In the genomic region with DNA sequence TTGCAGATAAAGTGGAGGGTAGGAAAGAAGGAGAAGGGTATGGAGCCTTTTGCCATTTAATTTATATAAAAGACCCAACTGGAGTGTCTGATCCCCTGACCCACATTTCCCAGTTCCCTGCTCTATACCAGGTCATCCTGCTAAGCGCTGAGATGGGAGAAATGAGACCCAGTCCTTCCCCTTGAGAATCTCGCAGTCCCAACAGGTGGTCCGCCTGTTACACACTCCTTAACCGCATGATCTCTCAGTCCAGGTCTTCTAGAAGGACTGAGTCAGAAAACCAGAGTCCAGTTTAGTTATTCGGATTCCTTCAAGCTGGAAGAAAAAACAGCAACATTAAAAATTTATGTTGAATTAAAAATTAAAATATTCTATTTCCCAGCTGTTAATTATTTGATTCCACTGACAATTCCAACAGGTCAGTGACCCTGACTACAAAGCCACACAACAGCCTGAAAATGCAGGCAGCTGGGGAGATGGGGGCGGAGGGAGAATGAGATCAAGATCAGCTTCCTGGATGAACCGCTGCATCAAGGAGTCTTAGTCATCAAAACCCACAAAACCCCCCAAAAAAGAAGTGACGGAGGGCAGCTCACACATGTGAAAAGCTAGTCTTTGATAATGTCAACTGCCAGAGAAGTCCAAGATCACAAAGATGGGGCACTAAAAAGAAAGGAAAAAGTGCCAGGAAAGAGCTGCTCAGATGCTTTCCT, we compare ENCODE assay signal across 15 cellular contexts. TPM values are rescaled to one million over a fixed set of nuclear protein-coding genes. Genes with fewer than 3 reads are reported as not detected.
A peak's percentile ranks its signal among the peaks of the same experiment; 100 is the strongest.
DNase-seq lines count a peak whose midpoint lies in the region; ATAC-seq and TF ChIP-seq lines count a peak whose summit lies in the region.
"Had no signal": no experiment of that assay in that cellular context is flagged by ENCODE, and none has a peak within 500 bp of the region (broad histone marks: within the 10 kb centered on the region; RNA-seq: fewer than 3 reads in every experiment).

No MANE protein-coding gene starts in this region.

- H3K27ac ChIP-seq in HEK293 (ENCODE audit: extremely low read depth, low read depth, low read length), result no peak overlapping the region
- H3K27ac ChIP-seq: left lung, skin epidermis had no signal

- no peak overlapping the region for H3K27ac Mint-ChIP-seq in activated CD4-positive, alpha-beta memory T cell treated with anti-CD3 and anti-CD28 coated beads, Interleukin-2, amount 10 ng/mL, durations not matched to agents 7 days and 5 days
- H3K27ac Mint-ChIP-seq in naive thymus-derived CD8-positive, alpha-beta T cell, result no peak overlapping the region

- no peaks in the 10 kb centered on the region for H3K9me3 ChIP-seq in HEK293 (ENCODE audit: control insufficient read depth, insufficient read depth, low read depth, low read length)
- H3K9me3 ChIP-seq: left lung had no signal

- peaks cover under 1% of the 10 kb centered on the region; the same call in 1 of the 2 replicates for H3K4me1 ChIP-seq in HEK293 (ENCODE audit: control insufficient read depth, insufficient read depth, low read length)

- H3K4me1 Mint-ChIP-seq in activated CD4-positive, alpha-beta memory T cell treated with anti-CD3 and anti-CD28 coated beads, Interleukin-2, amount 10 ng/mL, durations not matched to agents 7 days and 5 days, result peaks cover 10% of the 10 kb centered on the region
- H3K4me1 Mint-ChIP-seq in naive thymus-derived CD8-positive, alpha-beta T cell, result peaks cover 2 to 13% (median 12%) of the 10 kb centered on the region in 4 donors

- H3K4me3 ChIP-seq in HEK293 (ENCODE audit: low read depth, low read length), result no peak overlapping the region
- H3K4me3 ChIP-seq: left lung, skin epidermis had no signal

- CTCF ChIA-PET in HEK293 (lab: Yijun Ruan, JAX), result interaction anchor here (0.6 to 1.5 kb wide), 7 partner anchors 16 to 566 kb away, joined by 3 to 11 read pairs (median 4); no protein-coding TSS in a partner anchor
- CTCF ChIA-PET in activated CD4-positive, alpha-beta memory T cell treated with anti-CD3 and anti-CD28 coated beads, Interleukin-2, amount 10 ng/mL, durations not matched to agents 7 days and 5 days (lab: Charles Lee), result interaction anchor here (1.4 kb wide), 1 partner anchor 11 kb away, joined by 10 read pairs; no protein-coding TSS in a partner anchor

- no peaks in the 10 kb centered on the region for H3K36me3 Mint-ChIP-seq in activated CD4-positive, alpha-beta memory T cell treated with anti-CD3 and anti-CD28 coated beads, Interleukin-2, amount 10 ng/mL, durations not matched to agents 7 days and 5 days (ENCODE audit: low read depth)
- H3K36me3 Mint-ChIP-seq in naive thymus-derived CD8-positive, alpha-beta T cell, result peaks cover 0 to 4% (median 3%) of the 10 kb centered on the region in 3 donors

- H3K4me3 Mint-ChIP-seq in activated CD4-positive, alpha-beta memory T cell treated with anti-CD3 and anti-CD28 coated beads, Interleukin-2, amount 10 ng/mL, durations not matched to agents 7 days and 5 days, result no peak overlapping the region
- peak overlapping the region in 2 of 10 donors; percentile 19 to 30 for H3K4me3 Mint-ChIP-seq in naive thymus-derived CD8-positive, alpha-beta T cell
- H3K4me3 Mint-ChIP-seq: neural crest cell had no signal

- POLR2A ChIA-PET in HEK293 (lab: Yijun Ruan, JAX), result no interaction called here
- POLR2A ChIA-PET in activated CD4-positive, alpha-beta memory T cell treated with anti-CD3 and anti-CD28 coated beads, Interleukin-2, amount 10 ng/mL, durations not matched to agents 7 days and 5 days (lab: Charles Lee), result no interaction called here
- POLR2A ChIA-PET in naive thymus-derived CD8-positive, alpha-beta T cell (lab: Charles Lee), result no interaction called here

- no peaks in the 10 kb centered on the region for H3K36me3 ChIP-seq in HEK293 (ENCODE audit: control insufficient read depth in 2 of 2, insufficient read depth in 1 of 2, low read length in 2 of 2)
- H3K36me3 ChIP-seq: left lung had no signal

- TF ChIP-seq CTCF in HEK293 (tag by site-specific recombination; IDR thresholded peaks at IDR 0.05), result no peak

- H3K27me3 Mint-ChIP-seq in activated CD4-positive, alpha-beta memory T cell treated with anti-CD3 and anti-CD28 coated beads, Interleukin-2, amount 10 ng/mL, durations not matched to agents 7 days and 5 days, result peaks cover 42% of the 10 kb centered on the region
- H3K27me3 Mint-ChIP-seq in naive thymus-derived CD8-positive, alpha-beta T cell, result peaks cover 8 to 37% (median 20%) of the 10 kb centered on the region in 5 donors

- DNase-seq in Daoy (ENCODE audit: low read depth), result peak; percentile 45
- DNase-seq in activated CD4-positive, alpha-beta memory T cell treated with anti-CD3 and anti-CD28 coated beads, Interleukin-2, amount 10 ng/mL, durations not matched to agents 7 days and 5 days, result peak; percentile 28
- DNase-seq in naive thymus-derived CD8-positive, alpha-beta T cell, result peak in 7 of 10 donors; percentile 5 to 48 (median 29)
- DNase-seq in NCI-H774 (lab: John Stamatoyannopoulos, UW), result no peak
- no peak for DNase-seq in sciatic nerve (ENCODE audit: low spot score)
- DNase-seq in cerebellar nuclear complex (lab: John Stamatoyannopoulos, UW), result no peak
- DNase-seq: anterior cingulate cortex, left lung, NCI-H1105 treated with DMSO at 0.1 percent for 48 hours, NCI-H526 treated with DMSO at 0.1 percent for 48 hours, SHP77 had no signal

- intact Hi-C loops in sciatic nerve (cut with DNase I), result no loop called here

- no peaks in the 10 kb centered on the region for H3K9me3 Mint-ChIP-seq in activated CD4-positive, alpha-beta memory T cell treated with anti-CD3 and anti-CD28 coated beads, Interleukin-2, amount 10 ng/mL, durations not matched to agents 7 days and 5 days
- H3K9me3 Mint-ChIP-seq in naive thymus-derived CD8-positive, alpha-beta T cell, result no peaks in the 10 kb centered on the region
- H3K9me3 Mint-ChIP-seq: neural crest cell had no signal

- ATAC-seq in naive thymus-derived CD8-positive, alpha-beta T cell, result peak; percentile 83 to 91
- ATAC-seq in GM21619 (IDR thresholded peaks at IDR 0.05; ENCODE audit: unreplicated experiment) (no peak), sciatic nerve (no peak)
- ATAC-seq: left lung had no signal

TF ChIP-seq in HEK293, 187 proteins besides CTCF, POLR2A, EP300 and RAD21:
- TF ChIP-seq SCRT2 (tag by site-specific recombination; IDR thresholded peaks at IDR 0.05), result peak; percentile 34; the same call in 1 of the 2 replicates
- TF ChIP-seq, protein P1, sequence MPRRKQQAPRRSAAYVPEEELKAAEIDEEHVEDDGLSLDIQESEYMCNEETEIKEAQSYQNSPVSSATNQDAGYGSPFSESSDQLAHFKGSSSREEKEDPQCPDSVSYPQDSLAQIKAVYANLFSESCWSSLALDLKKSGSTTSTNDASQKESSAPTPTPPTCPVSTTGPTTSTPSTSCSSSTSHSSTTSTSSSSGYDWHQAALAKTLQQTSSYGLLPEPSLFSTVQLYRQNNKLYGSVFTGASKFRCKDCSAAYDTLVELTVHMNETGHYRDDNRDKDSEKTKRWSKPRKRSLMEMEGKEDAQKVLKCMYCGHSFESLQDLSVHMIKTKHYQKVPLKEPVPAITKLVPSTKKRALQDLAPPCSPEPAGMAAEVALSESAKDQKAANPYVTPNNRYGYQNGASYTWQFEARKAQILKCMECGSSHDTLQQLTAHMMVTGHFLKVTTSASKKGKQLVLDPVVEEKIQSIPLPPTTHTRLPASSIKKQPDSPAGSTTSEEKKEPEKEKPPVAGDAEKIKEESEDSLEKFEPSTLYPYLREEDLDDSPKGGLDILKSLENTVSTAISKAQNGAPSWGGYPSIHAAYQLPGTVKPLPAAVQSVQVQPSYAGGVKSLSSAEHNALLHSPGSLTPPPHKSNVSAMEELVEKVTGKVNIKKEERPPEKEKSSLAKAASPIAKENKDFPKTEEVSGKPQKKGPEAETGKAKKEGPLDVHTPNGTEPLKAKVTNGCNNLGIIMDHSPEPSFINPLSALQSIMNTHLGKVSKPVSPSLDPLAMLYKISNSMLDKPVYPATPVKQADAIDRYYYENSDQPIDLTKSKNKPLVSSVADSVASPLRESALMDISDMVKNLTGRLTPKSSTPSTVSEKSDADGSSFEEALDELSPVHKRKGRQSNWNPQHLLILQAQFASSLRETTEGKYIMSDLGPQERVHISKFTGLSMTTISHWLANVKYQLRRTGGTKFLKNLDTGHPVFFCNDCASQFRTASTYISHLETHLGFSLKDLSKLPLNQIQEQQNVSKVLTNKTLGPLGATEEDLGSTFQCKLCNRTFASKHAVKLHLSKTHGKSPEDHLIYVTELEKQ (tag by site-specific recombination; IDR thresholded peaks at IDR 0.05; ENCODE audit: borderline replicate concordance), result no peak
- TF ChIP-seq ZNF777 (tag by site-specific recombination; IDR thresholded peaks at IDR 0.05; ENCODE audit: borderline replicate concordance), result no peak
- TF ChIP-seq ZNF175 (tag by site-specific recombination; IDR thresholded peaks at IDR 0.05), result no peak
- TF ChIP-seq, protein P2, sequence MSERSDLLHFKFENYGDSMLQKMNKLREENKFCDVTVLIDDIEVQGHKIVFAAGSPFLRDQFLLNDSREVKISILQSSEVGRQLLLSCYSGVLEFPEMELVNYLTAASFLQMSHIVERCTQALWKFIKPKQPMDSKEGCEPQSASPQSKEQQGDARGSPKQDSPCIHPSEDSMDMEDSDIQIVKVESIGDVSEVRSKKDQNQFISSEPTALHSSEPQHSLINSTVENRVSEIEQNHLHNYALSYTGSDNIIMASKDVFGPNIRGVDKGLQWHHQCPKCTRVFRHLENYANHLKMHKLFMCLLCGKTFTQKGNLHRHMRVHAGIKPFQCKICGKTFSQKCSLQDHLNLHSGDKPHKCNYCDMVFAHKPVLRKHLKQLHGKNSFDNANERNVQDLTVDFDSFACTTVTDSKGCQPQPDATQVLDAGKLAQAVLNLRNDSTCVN (tag by site-specific recombination; optimal IDR thresholded peaks at IDR 0.05), result no peak
- no peak for TF ChIP-seq ZNF664 (tag by site-specific recombination; IDR thresholded peaks at IDR 0.05)

RNA-seq across cellular contexts. Expression of a gene that starts 44.0 kb away (rescaled TPM):
- not detected in 2 replicates for total RNA-seq in Daoy (2014; rRNA removed; shearing (Covaris generic))
- total RNA-seq in activated CD4-positive, alpha-beta memory T cell treated with anti-CD3 and anti-CD28 coated beads, Interleukin-2, amount 10 ng/mL, durations not matched to agents 7 days and 5 days, result not detected
- not detected for total RNA-seq in naive thymus-derived CD8-positive, alpha-beta T cell
- polyA plus RNA-seq in naive thymus-derived CD8-positive, alpha-beta T cell, result under 1 TPM in 1 of 3 donors, not detected in 2; 0.34 TPM
- total RNA-seq in sciatic nerve, result 16.0 TPM
- total RNA-seq: neural crest cell had no signal

Comparison
In these comparisons a context has a peak if more than half of its experiments do, and no peak if none do; other contexts are left out.
1. DNase-seq: peak in Daoy (single experiment), activated CD4-positive, alpha-beta memory T cell treated with anti-CD3 and anti-CD28 coated beads, Interleukin-2, amount 10 ng/mL, durations not matched to agents 7 days and 5 days (single experiment) and naive thymus-derived CD8-positive, alpha-beta T cell (7 of 10); none in NCI-H774 (single experiment), sciatic nerve (single experiment) and cerebellar nuclear complex (0 of 2).
2. ATAC-seq: peak in naive thymus-derived CD8-positive, alpha-beta T cell (2 of 2); none in GM21619 (single experiment) and sciatic nerve (single experiment).
3. RNA of a gene that starts 44.0 kb away (total RNA-seq): 16.0 TPM in sciatic nerve (single experiment); not detected in naive thymus-derived CD8-positive, alpha-beta T cell, not detected in Daoy and not detected in activated CD4-positive, alpha-beta memory T cell treated with anti-CD3 and anti-CD28 coated beads, Interleukin-2, amount 10 ng/mL, durations not matched to agents 7 days and 5 days; every median in the first group is over 10 times any median in the second.